Comparison of ENCODE assay signal across 13 cellular contexts in genomic region chr16:24812813-24813212, GRCh38. TPM values are rescaled to one million over a fixed set of nuclear protein-coding genes. Genes with fewer than 3 reads are reported as not detected.
"Had no signal": no experiment of that assay in that cellular context is flagged by ENCODE, and none has a peak within 500 bp of the region (broad histone marks: within the 10 kb centered on the region; RNA-seq: fewer than 3 reads in every experiment).

No MANE protein-coding gene starts in this region.

RNA-seq across cellular contexts. Expression of gene SLC5A11, which starts 33.0 kb away (rescaled TPM):
- total RNA-seq: cerebellum, endothelial cell of umbilical vein, epithelial cell of proximal tubule, esophagus muscularis mucosa, fibroblast of villous mesenchyme, foreskin keratinocyte, frontal cortex, kidney epithelial cell, left cardiac atrium, left ventricle myocardium superior, lower leg skin, lung microvascular endothelial cell, myocyte had no signal
